Comparison of ENCODE assay signal across 13 cellular contexts in the genomic region with DNA sequence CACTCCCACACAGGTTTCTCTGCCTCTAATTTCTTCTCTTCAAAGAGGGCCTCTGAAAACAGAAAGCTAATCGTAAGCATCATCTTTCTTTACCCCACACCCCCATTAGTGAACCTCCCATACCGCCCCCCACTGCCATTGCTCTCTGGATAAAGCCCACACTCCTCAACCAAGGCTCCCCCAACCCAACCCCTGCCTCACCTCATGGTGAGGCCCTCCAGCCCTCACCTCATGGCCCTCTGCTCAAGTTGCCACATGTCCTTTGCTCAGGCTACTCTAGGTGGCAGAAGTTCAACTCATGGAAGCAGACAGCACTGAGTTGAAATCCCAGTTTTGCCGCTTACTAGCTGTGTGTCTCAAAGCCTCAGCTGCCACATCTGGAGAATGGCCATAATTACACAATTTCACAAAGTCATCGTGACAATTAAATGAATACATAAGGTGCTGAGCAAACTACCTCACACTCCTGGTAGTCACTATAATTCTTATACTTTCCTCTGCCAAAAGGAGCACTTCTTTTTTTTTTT. TPM values are rescaled to one million over a fixed set of nuclear protein-coding genes. Genes with fewer than 3 reads are reported as not detected.
A peak's percentile ranks its signal among the peaks of the same experiment; 100 is the strongest.
DNase-seq lines count a peak whose midpoint lies in the region; ATAC-seq and TF ChIP-seq lines count a peak whose summit lies in the region.
"Had no signal": no experiment of that assay in that cellular context is flagged by ENCODE, and none has a peak within 500 bp of the region (broad histone marks: within the 10 kb centered on the region; RNA-seq: fewer than 3 reads in every experiment).

No MANE protein-coding gene starts in this region.

- no peak for DNase-seq in Caco-2
- DNase-seq in HFF-Myc (ENCODE audit: extremely low read depth, low read depth): no peak
- DNase-seq in activated naive CD8-positive, alpha-beta T cell treated with anti-CD3 and anti-CD28 coated beads, Interleukin-2, amount 50 U/mL, for 24 hours: no peak
- DNase-seq in myocyte (ENCODE audit: low read depth): peak; percentile 44
- DNase-seq in activated gamma-delta T cell (lab: John Stamatoyannopoulos, UW): no peak
- DNase-seq in GM19240 (ENCODE audit: insufficient read length, low spot score): no peak
- no peak for DNase-seq in middle frontal gyrus (ENCODE audit: extremely low spot score, low spot score)
- no peak for DNase-seq in NK-92 (lab: John Stamatoyannopoulos, UW; ENCODE audit: unreplicated experiment)
- DNase-seq: activated B cell treated with CpG ODN at 0.5 μM for 24 hours, HFFc6, NCI-H1105, Peyer's patch had no signal

- no peaks in the 10 kb centered on the region for H3K36me3 Mint-ChIP-seq in Caco-2 (ENCODE audit: insufficient read depth, unreplicated experiment)
- H3K36me3 Mint-ChIP-seq in activated naive CD8-positive, alpha-beta T cell treated with anti-CD3 and anti-CD28 coated beads, Interleukin-2, amount 50 U/mL, for 24 hours (ENCODE audit: low read depth): no peaks in the 10 kb centered on the region

- no peaks in the 10 kb centered on the region for H3K27me3 ChIP-seq in Caco-2 (replicated peaks; ENCODE audit: control insufficient read depth, insufficient read depth, low read length)
- H3K27me3 ChIP-seq: Peyer's patch had no signal

- TF ChIP-seq CTCF in Caco-2 (IDR thresholded peaks at IDR 0.05; ENCODE audit: insufficient read depth in 1 of 2, low read depth in 1 of 2, low read length in 1 of 2, severe bottlenecking in 1 of 2, unreplicated experiment in 1 of 2): no peak
- TF ChIP-seq CTCF in HFF-Myc (IDR thresholded peaks at IDR 0.05; ENCODE audit: low read depth, low read length, missing control alignments): peak; percentile 9

- H3K4me1 Mint-ChIP-seq in Caco-2 (ENCODE audit: low read depth, unreplicated experiment): peaks cover 14% of the 10 kb centered on the region
- peaks cover 12% of the 10 kb centered on the region for H3K4me1 Mint-ChIP-seq in activated naive CD8-positive, alpha-beta T cell treated with anti-CD3 and anti-CD28 coated beads, Interleukin-2, amount 50 U/mL, for 24 hours
- H3K4me1 Mint-ChIP-seq: activated B cell treated with CpG ODN at 0.5 μM for 24 hours had no signal

- no peaks in the 10 kb centered on the region for H3K36me3 ChIP-seq in Caco-2 (ENCODE audit: control insufficient read depth, insufficient read depth, low read length)
- H3K36me3 ChIP-seq: Peyer's patch had no signal

- intact Hi-C loops in Caco-2 (cut with micrococcal nuclease; ENCODE audit: unreplicated experiment): no loop called here

- no peak overlapping the region for H3K4me3 Mint-ChIP-seq in Caco-2 (ENCODE audit: unreplicated experiment)
- H3K4me3 Mint-ChIP-seq in activated naive CD8-positive, alpha-beta T cell treated with anti-CD3 and anti-CD28 coated beads, Interleukin-2, amount 50 U/mL, for 24 hours: no peak overlapping the region
- H3K4me3 Mint-ChIP-seq: activated B cell treated with CpG ODN at 0.5 μM for 24 hours; dendritic cell treated with granulocyte-macrophage colony-stimulating factor and Interleukin-4, amounts not matched to agents 40 ng/mL and 50 ng/mL, for 4 days; HFFc6 had no signal

- H3K9me3 Mint-ChIP-seq in Caco-2 (ENCODE audit: unreplicated experiment): no peaks in the 10 kb centered on the region
- H3K9me3 Mint-ChIP-seq in activated naive CD8-positive, alpha-beta T cell treated with anti-CD3 and anti-CD28 coated beads, Interleukin-2, amount 50 U/mL, for 24 hours: no peaks in the 10 kb centered on the region
- H3K9me3 Mint-ChIP-seq: activated B cell treated with CpG ODN at 0.5 μM for 24 hours; dendritic cell treated with granulocyte-macrophage colony-stimulating factor and Interleukin-4, amounts not matched to agents 40 ng/mL and 50 ng/mL, for 4 days; HFFc6 had no signal

- no TSS peak for BruUV-seq in Caco-2 (replicated peaks; lab: Mats Ljungman, UMichigan)

- H3K4me1 ChIP-seq in Caco-2: peaks cover 18% of the 10 kb centered on the region

- CTCF ChIA-PET in Caco-2 (lab: Charles Lee): interaction anchor here (0.6 kb wide), 1 partner anchor 142 kb away, joined by 3 read pairs; no protein-coding TSS in a partner anchor

- no peak for ATAC-seq in activated naive CD8-positive, alpha-beta T cell treated with anti-CD3 and anti-CD28 coated beads, Interleukin-2, amount 50 U/mL, for 24 hours

- POLR2A ChIA-PET in Caco-2 (lab: Charles Lee): interaction anchor here (0.8 kb wide), 1 partner anchor 17 kb away, joined by 4 read pairs; no protein-coding TSS in a partner anchor

- peak overlapping the region; percentile 11 for H3K27ac Mint-ChIP-seq in Caco-2 (ENCODE audit: unreplicated experiment)
- peak overlapping the region; percentile 46 for H3K27ac Mint-ChIP-seq in activated naive CD8-positive, alpha-beta T cell treated with anti-CD3 and anti-CD28 coated beads, Interleukin-2, amount 50 U/mL, for 24 hours
- H3K27ac Mint-ChIP-seq: activated B cell treated with CpG ODN at 0.5 μM for 24 hours; dendritic cell treated with granulocyte-macrophage colony-stimulating factor and Interleukin-4, amounts not matched to agents 40 ng/mL and 50 ng/mL, for 4 days; HFFc6 had no signal

- no peaks in the 10 kb centered on the region for H3K27me3 Mint-ChIP-seq in Caco-2 (ENCODE audit: insufficient read depth, unreplicated experiment)
- no peaks in the 10 kb centered on the region for H3K27me3 Mint-ChIP-seq in activated naive CD8-positive, alpha-beta T cell treated with anti-CD3 and anti-CD28 coated beads, Interleukin-2, amount 50 U/mL, for 24 hours
- H3K27me3 Mint-ChIP-seq: activated B cell treated with CpG ODN at 0.5 μM for 24 hours; dendritic cell treated with granulocyte-macrophage colony-stimulating factor and Interleukin-4, amounts not matched to agents 40 ng/mL and 50 ng/mL, for 4 days had no signal

- no peaks in the 10 kb centered on the region for H3K9me3 ChIP-seq in Caco-2
- H3K9me3 ChIP-seq: Peyer's patch had no signal

- H3K4me3 ChIP-seq in Caco-2 (ENCODE audit: low read depth, low read length) (no peak overlapping the region), HFF-Myc (replicated peaks; ENCODE audit: low read depth, low read length) (no peak overlapping the region)
- H3K4me3 ChIP-seq: Peyer's patch had no signal

RNA-seq across cellular contexts. Expression of gene WASF2, which starts 18.2 kb away (rescaled TPM):
- total RNA-seq in Caco-2 (2022): 59.2 and 68.6 TPM in 2 replicates
- total RNA-seq in myocyte: 17.3 and 18.2 TPM in 2 replicates
- 65.6 TPM for polyA plus RNA-seq in myocyte (2012)
